ENCODE assay signal across 9 cellular contexts in genomic region chr2:171703574-171704347, GRCh38. TPM values are rescaled to one million over a fixed set of nuclear protein-coding genes. Genes with fewer than 3 reads are reported as not detected.
A peak's percentile ranks its signal among the peaks of the same experiment; 100 is the strongest.
DNase-seq lines count a peak whose midpoint lies in the region; ATAC-seq and TF ChIP-seq lines count a peak whose summit lies in the region.
"Had no signal": no experiment of that assay in that cellular context is flagged by ENCODE, and none has a peak within 500 bp of the region (broad histone marks: within the 10 kb centered on the region; RNA-seq: fewer than 3 reads in every experiment).

No MANE protein-coding gene starts in this region.

- no peak overlapping the region for H2AFZ ChIP-seq in mammary epithelial cell (ENCODE audit: low read depth, low read length)

- no peak overlapping the region for H2BK5ac ChIP-seq in mesendoderm (ENCODE audit: low read length)

- ATAC-seq in GM21381 (IDR thresholded peaks at IDR 0.05; ENCODE audit: unreplicated experiment) (no peak), GM21360 (IDR thresholded peaks at IDR 0.05; ENCODE audit: unreplicated experiment) (no peak)

- dilution Hi-C loops in mammary epithelial cell (cut with HindIII; ENCODE audit: low sequenced_read_pairs), result no loop called here

- no peak overlapping the region for H4K8ac ChIP-seq in mesendoderm (ENCODE audit: low read depth, low read length)

- no peak overlapping the region for H2BK15ac ChIP-seq in mesendoderm (replicated peaks; ENCODE audit: low read depth)

- H3K4me3 ChIP-seq in mammary epithelial cell (replicated peaks in 1 of 3; ENCODE audit: insufficient read depth in 1 of 3, low read depth in 2 of 3, low read length in 3 of 3) (no peak overlapping the region), mesendoderm (ENCODE audit: low read length) (no peak overlapping the region)
- H3K4me3 ChIP-seq: HAP-1 had no signal

- BruUV-seq in mammary epithelial cell (replicated peaks; lab: Mats Ljungman, UMichigan), result no TSS peak

- peak; percentile 41 to 54 for TF ChIP-seq CTCF in mammary epithelial cell (conservative IDR thresholded peaks at IDR 0.05 in 1 of 2, IDR thresholded peaks at IDR 0.05 in 1 of 2; ENCODE audit: extremely low read depth in 1 of 2, insufficient read depth in 1 of 2, low read depth in 1 of 2, low read length in 2 of 2)

- no peaks in the 10 kb centered on the region for H3K9me3 ChIP-seq in mammary epithelial cell (replicated peaks; ENCODE audit: insufficient read depth, low read length)
- H3K9me3 ChIP-seq: HAP-1 had no signal

- 68% methylated on average over 4 of the region's 4 CpGs for WGBS in mammary epithelial cell (ENCODE audit: low coverage, missing lambda C conversion rate)
- no CpG with 5 or more reads among the region's 4 CpGs for WGBS in mesendoderm (ENCODE audit: extremely low coverage, insufficient coverage, low lambda C conversion rate)

- DNase-seq in A172 (ENCODE audit: low spot score) (peak; percentile 8), EL (peak; percentile 37), NCI-H2227 (lab: John Stamatoyannopoulos, UW; ENCODE audit: unreplicated experiment) (peak; percentile 70), mammary epithelial cell (peak; percentile 23), mesendoderm (peak; percentile 31), posterior cingulate gyrus (no peak)

- H3K79me2 ChIP-seq in mammary epithelial cell (ENCODE audit: insufficient read depth, low read length) (peaks cover 82% of the 10 kb centered on the region), mesendoderm (ENCODE audit: control insufficient read depth, insufficient read depth, low read length) (no peaks in the 10 kb centered on the region)

- peaks cover 9% of the 10 kb centered on the region for H3K4me1 ChIP-seq in mammary epithelial cell (ENCODE audit: insufficient read depth, low read length)
- H3K4me1 ChIP-seq in mesendoderm (ENCODE audit: control insufficient read depth, low read depth, low read length), result no peaks in the 10 kb centered on the region

- H2AK5ac ChIP-seq in mesendoderm (ENCODE audit: low read length), result no peak overlapping the region

- no peaks in the 10 kb centered on the region for H3K27me3 ChIP-seq in mammary epithelial cell (ENCODE audit: insufficient read depth, low read length)
- H3K27me3 ChIP-seq in mesendoderm (ENCODE audit: insufficient read depth, low read length, poor library complexity), result no peaks in the 10 kb centered on the region

- CTCF ChIA-PET in mammary epithelial cell (lab: Charles Lee; ENCODE audit: low non-redundant PET), result interaction anchor here (0.6 kb wide), 2 partner anchors 61 to 304 kb away, joined by 3 read pairs; no protein-coding TSS in a partner anchor

- H3K4me2 ChIP-seq in mammary epithelial cell (ENCODE audit: insufficient read depth, low read depth, low read length), result no peak overlapping the region
- H3K4me2 ChIP-seq in mesendoderm (ENCODE audit: low read length), result no peak overlapping the region

- H3K4ac ChIP-seq in mesendoderm (ENCODE audit: low read depth, low read length), result no peak overlapping the region

- no peak overlapping the region for H4K5ac ChIP-seq in mesendoderm (ENCODE audit: low read length)

- H3K36me3 ChIP-seq in mammary epithelial cell (ENCODE audit: insufficient read depth, low read length) (peaks cover 3% of the 10 kb centered on the region), mesendoderm (ENCODE audit: control insufficient read depth, insufficient read depth, low read length) (peaks cover 2% of the 10 kb centered on the region)
- H3K36me3 ChIP-seq: HAP-1 had no signal

- H2BK120ac ChIP-seq in mesendoderm (ENCODE audit: low read depth, low read length), result no peak overlapping the region

- peaks cover 2% of the 10 kb centered on the region for H3K79me1 ChIP-seq in mesendoderm (ENCODE audit: low read length)

- H3K18ac ChIP-seq in mesendoderm (ENCODE audit: low read length), result no peak overlapping the region

- in situ Hi-C loops in mammary epithelial cell (cut with MboI; ENCODE audit: low sequenced_read_pairs in 2 of 2), result loop anchor here in 1 of 2 donors (10.0 to 25.0 kb wide), 2 partner anchors 109 to 759 kb away; no protein-coding TSS in a partner anchor

- no peak overlapping the region for H3K56ac ChIP-seq in mesendoderm (ENCODE audit: low read length)

- no peaks in the 10 kb centered on the region for H4K20me1 ChIP-seq in mammary epithelial cell (ENCODE audit: insufficient read depth, low read length)

- intact Hi-C loops in mammary epithelial cell (cut with micrococcal nuclease), result loop anchor here (2.0 kb wide), 1 partner anchor 129 kb away; no protein-coding TSS in a partner anchor
- intact Hi-C loops in posterior cingulate gyrus (cut with DNase I), result loop anchor here (5.0 to 10.0 kb wide), 4 partner anchors 109 to 764 kb away; partner anchors contain the start of gene HAT1

- H3K27ac ChIP-seq in mammary epithelial cell (ENCODE audit: insufficient read depth, low read depth, low read length), result no peak overlapping the region
- H3K27ac ChIP-seq in mesendoderm (ENCODE audit: low read depth, low read length), result no peak overlapping the region

- H3K9ac ChIP-seq in mammary epithelial cell (ENCODE audit: insufficient read depth, low read length), result no peak overlapping the region
- H3K9ac ChIP-seq in mesendoderm (ENCODE audit: low read length), result no peak overlapping the region

- no peak overlapping the region for H3K23ac ChIP-seq in mesendoderm (ENCODE audit: low read length)

RNA-seq across cellular contexts. Expression of gene DYNC1I2, which starts 16.5 kb away (rescaled TPM):
- 154 and 181 TPM in 2 replicates for total RNA-seq in A172 (2014; rRNA removed; shearing (Covaris generic))
- total RNA-seq in mammary epithelial cell, result 100 to 1,000 TPM in 1 of 2 donors, 10 to 100 TPM in 1; 97.4 to 119 TPM
- polyA plus RNA-seq in mammary epithelial cell, result 124 TPM
- polyA minus RNA-seq in mammary epithelial cell, result 133 TPM
- polyA plus RNA-seq in mesendoderm (2013, experiment 1 of 2), result 106 TPM
- 115 TPM for polyA plus RNA-seq in mesendoderm (2013, experiment 2 of 2)

Comparison
In these comparisons a context has a peak if more than half of its experiments do, and no peak if none do; other contexts are left out.
1. DNase-seq: peak in A172 (single experiment), EL (single experiment), NCI-H2227 (single experiment), mammary epithelial cell (single experiment) and mesendoderm (single experiment); none in posterior cingulate gyrus (0 of 10).